1 cellular context compared by ENCODE assay signal in genomic region chr2:39091063-39091462, GRCh38.
TF ChIP-seq lines count a peak whose summit lies in the region.

No MANE protein-coding gene starts in this region.

TF ChIP-seq in GM23338, 12 proteins besides CTCF, POLR2A, EP300 and RAD21 (continued from another document):
- TF ChIP-seq ZNF462 (CRISPR knock-in tag; IDR thresholded peaks at IDR 0.05), result no peak
- no peak for TF ChIP-seq ETS1 (IDR thresholded peaks at IDR 0.05)
- no peak for TF ChIP-seq EZH2 (IDR thresholded peaks at IDR 0.05; ENCODE audit: low read depth, unreplicated experiment)
- TF ChIP-seq ZNF114 (CRISPR knock-in tag; IDR thresholded peaks at IDR 0.05), result no peak
